16 cellular contexts compared by ENCODE assay signal in the genomic region with DNA sequence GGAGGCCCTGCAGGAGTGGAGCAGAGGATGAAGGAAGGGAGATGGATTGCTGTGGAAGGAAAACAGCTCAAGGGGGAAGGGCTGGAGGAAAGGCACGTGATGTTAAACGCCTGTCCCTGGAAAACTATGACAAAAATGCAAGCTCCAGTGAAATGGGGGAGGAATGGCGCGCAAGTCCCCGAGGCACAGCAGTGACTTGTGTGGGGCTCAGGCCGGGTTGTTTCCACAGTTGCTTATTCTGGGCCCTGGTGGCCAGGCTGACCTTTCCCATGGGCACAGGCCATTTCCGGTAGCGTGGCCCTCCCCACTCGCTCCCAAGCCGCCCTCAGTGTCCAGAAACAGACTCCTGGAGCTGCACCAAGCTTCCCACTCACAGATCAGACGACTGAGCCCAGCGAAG.
A peak's percentile ranks its signal among the peaks of the same experiment; 100 is the strongest.
DNase-seq lines count a peak whose midpoint lies in the region; FAIRE-seq and TF ChIP-seq lines count a peak whose summit lies in the region.
"Had no signal": no experiment of that assay in that cellular context is flagged by ENCODE, and none has a peak within 500 bp of the region (broad histone marks: within the 10 kb centered on the region; RNA-seq: fewer than 3 reads in every experiment).

No MANE protein-coding gene starts in this region.

- no peak overlapping the region for H2BK12ac ChIP-seq in H1 (ENCODE audit: low read depth, low read length)
- H2BK12ac ChIP-seq in mesenchymal stem cell (ENCODE audit: low read length in 2 of 2) = peak overlapping the region; percentile 43 to 59

- peaks cover 0 to 9% of the 10 kb centered on the region in 2 experiments for H4K20me1 ChIP-seq in H1 (replicated peaks in 1 of 2; ENCODE audit: control insufficient read depth in 1 of 2, insufficient read depth in 2 of 2, low read length in 2 of 2)

- H3K9me3 ChIP-seq in H1 (ENCODE audit: insufficient read depth in 2 of 2, low read depth in 1 of 2, low read length in 1 of 2) (peaks cover 5 to 9% of the 10 kb centered on the region in 2 experiments; a peak in 3 of 4 replicates), mesenchymal stem cell (ENCODE audit: control insufficient read depth, low read length) (peaks cover 5% of the 10 kb centered on the region), tibial nerve (peaks cover 0 to 6% (median 0%) of the 10 kb centered on the region in 4 donors), small intestine (ENCODE audit: control insufficient read depth, low read depth) (no peaks in the 10 kb centered on the region)
- H3K9me3 ChIP-seq: A549, colonic mucosa, mucosa of descending colon had no signal

- H4K91ac ChIP-seq in H1 (replicated peaks; ENCODE audit: insufficient read length, low read length) (no peak overlapping the region), mesenchymal stem cell (ENCODE audit: low read length) (peak overlapping the region; percentile 8)

- no peak for DNase-seq in activated naive CD4-positive, alpha-beta T cell treated with anti-CD3 and anti-CD28 coated beads, Interleukin-2, amount 10 ng/mL, durations not matched to agents 7 days and 5 days
- DNase-seq in H1 (ENCODE audit: low read depth in 1 of 2, low spot score in 2 of 2) = no peak
- DNase-seq in mesenchymal stem cell = peak; percentile 63
- DNase-seq in tibial nerve (ENCODE audit: low spot score in 2 of 2) = no peak
- no peak for DNase-seq in small intestine
- DNase-seq in NCI-H748 treated with DMSO at 0.1 percent for 48 hours (lab: John Stamatoyannopoulos, UW) = no peak
- no peak for DNase-seq in erythroblast (lab: John Stamatoyannopoulos, UW)
- DNase-seq: colonic mucosa; KG1; PC-3; stimulated activated CD4-positive, alpha-beta T cell treated with anti-CD3 and anti-CD28 coated beads, Interleukin-2, amount 100 ng/mL, for 48 hours had no signal

- H3K79me2 ChIP-seq in H1 (ENCODE audit: control insufficient read depth in 1 of 2, insufficient read depth in 2 of 2, low read length in 2 of 2) = no peaks in the 10 kb centered on the region

- peaks cover 27% of the 10 kb centered on the region for H3K36me3 Mint-ChIP-seq in activated naive CD4-positive, alpha-beta T cell treated with anti-CD3 and anti-CD28 coated beads, Interleukin-2, amount 50 U/mL, for 24 hours
- peaks cover 47% of the 10 kb centered on the region for H3K36me3 Mint-ChIP-seq in activated naive CD4-positive, alpha-beta T cell treated with anti-CD3 and anti-CD28 coated beads, Interleukin-2, amount 10 ng/mL, durations not matched to agents 7 days and 5 days

- H3K4me1 ChIP-seq in H1 (replicated peaks in 1 of 4; ENCODE audit: control insufficient read depth in 3 of 4, insufficient read depth in 4 of 4, low read length in 3 of 4) (no peaks in the 10 kb centered on the region), mesenchymal stem cell (ENCODE audit: control insufficient read depth, insufficient read depth, low read depth, low read length) (peaks cover 24% of the 10 kb centered on the region), tibial nerve (peaks cover 0 to 36% (median 6%) of the 10 kb centered on the region in 4 donors), small intestine (ENCODE audit: control insufficient read depth in 2 of 2, insufficient read depth in 1 of 2, low read depth in 1 of 2, low read length in 1 of 2) (no peaks in the 10 kb centered on the region)
- H3K4me1 ChIP-seq: A549, colonic mucosa had no signal

- WGBS in H1 (ENCODE audit: extremely low coverage in 1 of 2, insufficient coverage in 1 of 2, insufficient read length in 1 of 2, insufficient replicate concordance in 2 of 2, low coverage in 1 of 2, low lambda C conversion rate in 2 of 2, missing lambda C conversion rate in 1 of 2), 2 experiments = 80% methylated on average over 12 of the region's 12 CpGs; no CpG with 5 or more reads in 1 of the 2 experiments
- 48% methylated on average over 12 of the region's 12 CpGs for WGBS in mesenchymal stem cell
- WGBS in tibial nerve, 2 donors = 37 to 55% methylated on average over 12 of the region's 12 CpGs
- 69 to 96% (median 87%) methylated on average over 11 to 12 of the region's 12 CpGs for WGBS in small intestine, 3 donors

- H4K5ac ChIP-seq in H1 (ENCODE audit: insufficient read length, low read depth, low read length) = no peak overlapping the region

- FAIRE-seq in H1 (lab: Jason Lieb, UNC) (no peak), small intestine (lab: Jason Lieb, UNC) (no peak)
- FAIRE-seq: A549, H54 had no signal

- H3K4me1 Mint-ChIP-seq in activated naive CD4-positive, alpha-beta T cell treated with anti-CD3 and anti-CD28 coated beads, Interleukin-2, amount 50 U/mL, for 24 hours = peaks cover 38% of the 10 kb centered on the region
- H3K4me1 Mint-ChIP-seq in activated naive CD4-positive, alpha-beta T cell treated with anti-CD3 and anti-CD28 coated beads, Interleukin-2, amount 10 ng/mL, durations not matched to agents 7 days and 5 days = peaks cover 39% of the 10 kb centered on the region
- H3K4me1 Mint-ChIP-seq: WTC11 had no signal

- no peak overlapping the region for H2BK20ac ChIP-seq in H1 (ENCODE audit: low read length)

- H2BK120ac ChIP-seq in H1 (replicated peaks; ENCODE audit: low read depth, low read length) = no peak overlapping the region
- no peak overlapping the region for H2BK120ac ChIP-seq in mesenchymal stem cell (ENCODE audit: low read depth, low read length)

- H2AFZ ChIP-seq in H1 (ENCODE audit: low read length) (no peak overlapping the region), mesenchymal stem cell (ENCODE audit: low read depth, low read length) (no peak overlapping the region)

- peaks cover 7% of the 10 kb centered on the region; the same call in 1 of the 2 replicates for H3K23me2 ChIP-seq in H1 (ENCODE audit: low read depth, low read length)

- no peak overlapping the region for H3K14ac ChIP-seq in H1 (ENCODE audit: insufficient read length)
- H3K14ac ChIP-seq in mesenchymal stem cell (ENCODE audit: low read length in 2 of 2) = no peak overlapping the region

- no peak overlapping the region for H3K4ac ChIP-seq in H1 (replicated peaks; ENCODE audit: insufficient read length, low read depth, low read length)
- H3K4ac ChIP-seq in mesenchymal stem cell (ENCODE audit: low read depth in 1 of 2, low read length in 2 of 2) = no peak overlapping the region

- H3K27me3 ChIP-seq in H1 (replicated peaks in 1 of 4; ENCODE audit: control insufficient read depth in 3 of 4, extremely low read depth in 1 of 4, insufficient read depth in 3 of 4, low read length in 3 of 4) (no peaks in the 10 kb centered on the region), mesenchymal stem cell (ENCODE audit: control insufficient read depth in 1 of 2, insufficient read depth in 1 of 2, low read length in 2 of 2) (no peaks in the 10 kb centered on the region), tibial nerve (no peaks in the 10 kb centered on the region), small intestine (ENCODE audit: control insufficient read depth in 2 of 2, insufficient read depth in 2 of 2, low read length in 2 of 2) (no peaks in the 10 kb centered on the region)
- H3K27me3 ChIP-seq: colonic mucosa had no signal

- peak overlapping the region; percentile 14; the same call in 1 of the 2 replicates for H4K8ac ChIP-seq in H1 (ENCODE audit: extremely low read depth, insufficient read depth, low read length)
- peak overlapping the region; percentile 78 for H4K8ac ChIP-seq in mesenchymal stem cell (ENCODE audit: low read length)

- POLR2A ChIA-PET in H1 (lab: Charles Lee; ENCODE audit: partially characterized antibody) = no interaction called here

- H3K27ac Mint-ChIP-seq in activated naive CD4-positive, alpha-beta T cell treated with anti-CD3 and anti-CD28 coated beads, Interleukin-2, amount 50 U/mL, for 24 hours = peak overlapping the region; percentile 88
- no peak overlapping the region for H3K27ac Mint-ChIP-seq in activated naive CD4-positive, alpha-beta T cell treated with anti-CD3 and anti-CD28 coated beads, Interleukin-2, amount 10 ng/mL, durations not matched to agents 7 days and 5 days
- H3K27ac Mint-ChIP-seq: WTC11 had no signal

- CTCF ChIA-PET in activated naive CD4-positive, alpha-beta T cell treated with anti-CD3 and anti-CD28 coated beads, Interleukin-2, amount 10 ng/mL, durations not matched to agents 7 days and 5 days (lab: Charles Lee) = no interaction called here
- CTCF ChIA-PET in H1 (lab: Charles Lee; ENCODE audit: partially characterized antibody) = no interaction called here

- no peak overlapping the region for H3K4me3 ChIP-seq in H1 (ENCODE audit: extremely low read depth in 1 of 4, insufficient read depth in 2 of 4, low read depth in 3 of 4, low read length in 4 of 4)
- no peak overlapping the region for H3K4me3 ChIP-seq in mesenchymal stem cell (ENCODE audit: insufficient read depth in 1 of 2, low read depth in 1 of 2, low read length in 2 of 2)
- H3K4me3 ChIP-seq in tibial nerve = no peak overlapping the region
- H3K4me3 ChIP-seq in small intestine (ENCODE audit: low read depth in 1 of 2, low read length in 2 of 2) = no peak overlapping the region
- H3K4me3 ChIP-seq: A549, colonic mucosa, mucosa of descending colon had no signal

- peaks cover 3% of the 10 kb centered on the region for H3K79me1 ChIP-seq in H1 (ENCODE audit: low read depth, low read length)
- H3K79me1 ChIP-seq in mesenchymal stem cell (replicated peaks; ENCODE audit: low read length, poor library complexity, severe bottlenecking) = peaks cover 2% of the 10 kb centered on the region

- TF ChIP-seq POLR2A in H1 (IDR thresholded peaks at IDR 0.05; ENCODE audit: control extremely low read depth in 1 of 2, low read depth in 2 of 2, low read length in 2 of 2) = no peak
- TF ChIP-seq POLR2A in tibial nerve (IDR thresholded peaks at IDR 0.05) = no peak
- TF ChIP-seq POLR2A in erythroblast (IDR thresholded peaks at IDR 0.05; ENCODE audit: low read length) = no peak

- H3K36me3 ChIP-seq in H1 (ENCODE audit: control insufficient read depth in 2 of 4, insufficient read depth in 4 of 4, low read length in 3 of 4) (peaks cover 3 to 22% (median 11%) of the 10 kb centered on the region in 4 experiments; a peak in 5 of 8 replicates), mesenchymal stem cell (ENCODE audit: control insufficient read depth in 1 of 2, insufficient read depth in 2 of 2, low read depth in 1 of 2, low read length in 2 of 2) (peaks cover 4 to 44% of the 10 kb centered on the region in 2 experiments), tibial nerve (no peaks in the 10 kb centered on the region), small intestine (ENCODE audit: control insufficient read depth in 2 of 2, insufficient read depth in 2 of 2, low read length in 2 of 2) (no peaks in the 10 kb centered on the region)
- H3K36me3 ChIP-seq: colonic mucosa had no signal

- H3K9ac ChIP-seq in H1 (replicated peaks in 1 of 4; ENCODE audit: extremely low read depth in 1 of 4, low read depth in 3 of 4, low read length in 3 of 4) = no peak overlapping the region
- H3K9ac ChIP-seq in mesenchymal stem cell (ENCODE audit: low read length) = no peak overlapping the region

- no peak overlapping the region for H3K56ac ChIP-seq in H1 (replicated peaks; ENCODE audit: insufficient read length, low read depth, low read length)

- TF ChIP-seq RAD21 in H1 (IDR thresholded peaks at IDR 0.05 in 1 of 2, conservative IDR thresholded peaks at IDR 0.05 in 1 of 2; ENCODE audit: low read depth in 2 of 2, low read length in 2 of 2) = no peak

- H2BK5ac ChIP-seq in H1 (ENCODE audit: low read depth, low read length) (no peak overlapping the region), mesenchymal stem cell (ENCODE audit: low read depth, low read length, poor library complexity, severe bottlenecking) (no peak overlapping the region)

- TF ChIP-seq EP300 in H1 (IDR thresholded peaks at IDR 0.05; ENCODE audit: borderline replicate concordance in 1 of 2, low read depth in 2 of 2, low read length in 2 of 2) (no peak), tibial nerve (IDR thresholded peaks at IDR 0.05) (peak; percentile 60 to 76)

- H2AK5ac ChIP-seq in H1 (ENCODE audit: low read depth, low read length) = no peak overlapping the region
- H2AK5ac ChIP-seq in mesenchymal stem cell (ENCODE audit: low read length, severe bottlenecking) = no peak overlapping the region

- no peak overlapping the region for H2BK15ac ChIP-seq in H1 (ENCODE audit: low read length)
- H2BK15ac ChIP-seq in mesenchymal stem cell (ENCODE audit: low read depth, poor library complexity, severe bottlenecking) = no peak overlapping the region

- no peaks in the 10 kb centered on the region for H3K27me3 Mint-ChIP-seq in activated naive CD4-positive, alpha-beta T cell treated with anti-CD3 and anti-CD28 coated beads, Interleukin-2, amount 50 U/mL, for 24 hours
- no peaks in the 10 kb centered on the region for H3K27me3 Mint-ChIP-seq in activated naive CD4-positive, alpha-beta T cell treated with anti-CD3 and anti-CD28 coated beads, Interleukin-2, amount 10 ng/mL, durations not matched to agents 7 days and 5 days

- no peak overlapping the region for H3K27ac ChIP-seq in H1 (ENCODE audit: low read depth, low read length)
- no peak overlapping the region for H3K27ac ChIP-seq in mesenchymal stem cell (ENCODE audit: low read length, poor library complexity, severe bottlenecking)
- peak overlapping the region in 2 of 4 donors; percentile 74 to 80 for H3K27ac ChIP-seq in tibial nerve
- no peak overlapping the region for H3K27ac ChIP-seq in small intestine (ENCODE audit: low read depth in 1 of 2, low read length in 1 of 2)
- H3K27ac ChIP-seq: A549, colonic mucosa had no signal

- no peak overlapping the region for H3K18ac ChIP-seq in H1 (ENCODE audit: extremely low read depth, low read length)
- peak overlapping the region; percentile 15 to 16 for H3K18ac ChIP-seq in mesenchymal stem cell (ENCODE audit: low read depth in 1 of 2, low read length in 2 of 2)

- TF ChIP-seq CTCF in H1 (IDR thresholded peaks at IDR 0.05; ENCODE audit: control extremely low read depth in 1 of 3, insufficient read depth in 1 of 3, low read depth in 1 of 3, low read length in 3 of 3) (no peak), tibial nerve (IDR thresholded peaks at IDR 0.05) (peak in 1 of 5 experiments; percentile 18)

- no peak overlapping the region for H3K4me3 Mint-ChIP-seq in activated naive CD4-positive, alpha-beta T cell treated with anti-CD3 and anti-CD28 coated beads, Interleukin-2, amount 50 U/mL, for 24 hours
- H3K4me3 Mint-ChIP-seq in activated naive CD4-positive, alpha-beta T cell treated with anti-CD3 and anti-CD28 coated beads, Interleukin-2, amount 10 ng/mL, durations not matched to agents 7 days and 5 days = no peak overlapping the region
- H3K4me3 Mint-ChIP-seq: WTC11 had no signal

- H3K4me2 ChIP-seq in H1 (ENCODE audit: insufficient read depth in 1 of 2, low read depth in 2 of 2, low read length in 2 of 2) = no peak overlapping the region
- H3K4me2 ChIP-seq in mesenchymal stem cell (ENCODE audit: low read length, poor library complexity, severe bottlenecking) = no peak overlapping the region
- H3K4me2 ChIP-seq: A549 had no signal

- H3K9me3 Mint-ChIP-seq in activated naive CD4-positive, alpha-beta T cell treated with anti-CD3 and anti-CD28 coated beads, Interleukin-2, amount 50 U/mL, for 24 hours = peaks cover 5% of the 10 kb centered on the region
- H3K9me3 Mint-ChIP-seq in activated naive CD4-positive, alpha-beta T cell treated with anti-CD3 and anti-CD28 coated beads, Interleukin-2, amount 10 ng/mL, durations not matched to agents 7 days and 5 days = peaks cover 15% of the 10 kb centered on the region

- H3K23ac ChIP-seq in H1 (ENCODE audit: insufficient read length) = no peak overlapping the region
- H3K23ac ChIP-seq in mesenchymal stem cell (ENCODE audit: low read length in 2 of 2) = no peak overlapping the region
